ENCODE assay signal across 29 cellular contexts in the genomic region with DNA sequence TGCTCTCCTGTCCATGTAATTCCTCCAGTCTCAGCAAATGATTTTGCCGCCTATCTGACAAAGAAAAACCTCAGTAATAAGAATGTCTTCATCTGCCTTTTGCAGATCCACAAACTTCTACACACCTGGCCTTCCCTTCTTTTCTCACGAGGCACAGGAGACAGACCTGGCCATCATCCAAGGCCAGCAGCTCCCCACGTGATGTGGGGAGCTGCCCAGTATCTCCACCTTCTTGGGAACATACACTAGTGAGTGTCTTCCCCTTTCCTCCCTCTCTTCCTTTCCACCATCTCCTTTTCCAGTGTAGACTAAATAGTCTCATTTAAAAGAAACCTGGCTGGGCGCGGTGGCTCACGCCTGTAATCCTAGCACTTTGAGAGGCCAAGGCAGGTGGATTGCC.
"Had no signal": no experiment of that assay in that cellular context is flagged by ENCODE, and none has a peak within 500 bp of the region (broad histone marks: within the 10 kb centered on the region; RNA-seq: fewer than 3 reads in every experiment).

No MANE protein-coding gene starts in this region.

- H3K4me1 ChIP-seq: foreskin keratinocyte, gastrocnemius medialis had no signal

- H3K27ac ChIP-seq: ascending aorta, brain microvascular endothelial cell, coronary artery, esophagus muscularis mucosa, foreskin keratinocyte, gastrocnemius medialis had no signal

- H3K27ac Mint-ChIP-seq: activated CD4-positive, alpha-beta memory T cell treated with anti-CD3 and anti-CD28 coated beads, Interleukin-2, amount 10 ng/mL, durations not matched to agents 7 days and 5 days; activated CD4-positive, alpha-beta T cell treated with anti-CD3 and anti-CD28 coated beads, Interleukin-2, amount 10 ng/mL, durations not matched to agents 7 days and 5 days; activated naive CD4-positive, alpha-beta T cell treated with anti-CD3 and anti-CD28 coated beads, Interleukin-2, amount 10 ng/mL, durations not matched to agents 7 days and 5 days; activated naive CD4-positive, alpha-beta T cell treated with anti-CD3 and anti-CD28 coated beads, Interleukin-2, amount 50 U/mL, for 72 hours; activated naive CD8-positive, alpha-beta T cell treated with anti-CD3 and anti-CD28 coated beads, Interleukin-2, amount 10 ng/mL, durations not matched to agents 7 days and 5 days; activated T-cell treated with anti-CD3 and anti-CD28 coated beads, Interleukin-2, amount 50 U/mL, for 24 hours; activated T-cell treated with anti-CD3 and anti-CD28 coated beads, Interleukin-2, amount 50 U/mL, for 72 hours; dendritic cell treated with granulocyte-macrophage colony-stimulating factor and Interleukin-4, amounts not matched to agents 40 ng/mL and 50 ng/mL, for 4 days; endodermal cell; WTC11 had no signal

- H3K4me3 Mint-ChIP-seq: activated CD4-positive, alpha-beta memory T cell treated with anti-CD3 and anti-CD28 coated beads, Interleukin-2, amount 10 ng/mL, durations not matched to agents 7 days and 5 days; activated CD4-positive, alpha-beta T cell treated with anti-CD3 and anti-CD28 coated beads, Interleukin-2, amount 10 ng/mL, durations not matched to agents 7 days and 5 days; activated naive CD4-positive, alpha-beta T cell treated with anti-CD3 and anti-CD28 coated beads, Interleukin-2, amount 10 ng/mL, durations not matched to agents 7 days and 5 days; activated naive CD8-positive, alpha-beta T cell treated with anti-CD3 and anti-CD28 coated beads, Interleukin-2, amount 10 ng/mL, durations not matched to agents 7 days and 5 days; activated T-cell treated with anti-CD3 and anti-CD28 coated beads, Interleukin-2, amount 50 U/mL, for 24 hours; activated T-cell treated with anti-CD3 and anti-CD28 coated beads, Interleukin-2, amount 50 U/mL, for 72 hours; central memory CD8-positive, alpha-beta T cell; dendritic cell treated with granulocyte-macrophage colony-stimulating factor and Interleukin-4, amounts not matched to agents 40 ng/mL and 50 ng/mL, for 4 days; endodermal cell; WTC11 had no signal

- H3K36me3 Mint-ChIP-seq: WTC11 had no signal

- H3K9me3 ChIP-seq: ascending aorta, esophagus muscularis mucosa, gastrocnemius medialis had no signal

- H3K36me3 ChIP-seq: ascending aorta, brain microvascular endothelial cell, esophagus muscularis mucosa, gastrocnemius medialis had no signal

- H3K27me3 ChIP-seq: ascending aorta, brain microvascular endothelial cell, dorsolateral prefrontal cortex, esophagus muscularis mucosa, foreskin keratinocyte, gastrocnemius medialis had no signal

- ATAC-seq: activated naive CD4-positive, alpha-beta T cell treated with anti-CD3 and anti-CD28 coated beads, Interleukin-2, amount 50 U/mL, for 72 hours; activated T-cell treated with anti-CD3 and anti-CD28 coated beads, Interleukin-2, amount 50 U/mL, for 72 hours; foreskin keratinocyte; gastrocnemius medialis; WTC11 had no signal

- H3K27me3 Mint-ChIP-seq: activated CD4-positive, alpha-beta memory T cell treated with anti-CD3 and anti-CD28 coated beads, Interleukin-2, amount 10 ng/mL, durations not matched to agents 7 days and 5 days; activated CD4-positive, alpha-beta T cell treated with anti-CD3 and anti-CD28 coated beads, Interleukin-2, amount 10 ng/mL, durations not matched to agents 7 days and 5 days; activated naive CD4-positive, alpha-beta T cell treated with anti-CD3 and anti-CD28 coated beads, Interleukin-2, amount 10 ng/mL, durations not matched to agents 7 days and 5 days; activated T-cell treated with anti-CD3 and anti-CD28 coated beads, Interleukin-2, amount 50 U/mL, for 24 hours; central memory CD8-positive, alpha-beta T cell; dendritic cell treated with granulocyte-macrophage colony-stimulating factor and Interleukin-4, amounts not matched to agents 40 ng/mL and 50 ng/mL, for 4 days had no signal

- DNase-seq: activated CD4-positive, alpha-beta memory T cell treated with anti-CD3 and anti-CD28 coated beads, Interleukin-2, amount 10 ng/mL, durations not matched to agents 7 days and 5 days; activated CD4-positive, alpha-beta T cell treated with anti-CD3 and anti-CD28 coated beads for 1 hour; activated CD4-positive, alpha-beta T cell treated with anti-CD3 and anti-CD28 coated beads for 4 hours; activated CD4-positive, alpha-beta T cell treated with anti-CD3 and anti-CD28 coated beads, Interleukin-2, amount 10 ng/mL, durations not matched to agents 7 days and 5 days; activated CD4-positive, alpha-beta T cell treated with anti-CD3 and anti-CD28 coated beads, Interleukin-2, amount 50 U/mL, for 4 hours; activated CD8-positive, alpha-beta memory T cell treated with anti-CD3 and anti-CD28 coated beads, Interleukin-2, amount 50 U/mL, for 48 hours; activated gamma-delta T cell; activated naive CD4-positive, alpha-beta T cell; activated naive CD4-positive, alpha-beta T cell treated with anti-CD3 and anti-CD28 coated beads, Interleukin-2, amount 10 ng/mL, durations not matched to agents 7 days and 5 days; activated naive CD8-positive, alpha-beta T cell treated with anti-CD3 and anti-CD28 coated beads, Interleukin-2, amount 10 ng/mL, durations not matched to agents 7 days and 5 days; activated T-cell treated with anti-CD3 and anti-CD28 coated beads for 4 hours; activated T-cell treated with anti-CD3 and anti-CD28 coated beads, Interleukin-2, amount 50 U/mL, for 24 hours; activated T-cell treated with anti-CD3 and anti-CD28 coated beads, Interleukin-2, amount 50 U/mL, for 72 hours; brain microvascular endothelial cell; dorsolateral prefrontal cortex; effector memory CD4-positive, alpha-beta T cell; endodermal cell; erythroblast; foreskin keratinocyte; gastrocnemius medialis; glutamatergic neuron; T-helper 2 cell had no signal

- H3K4me3 ChIP-seq: ascending aorta, coronary artery, dorsolateral prefrontal cortex, esophagus muscularis mucosa, gastrocnemius medialis had no signal

- H3K9me3 Mint-ChIP-seq: endodermal cell, WTC11 had no signal
